In genomic region chr20:24862606-24863005, GRCh38 we compare ENCODE assay signal across 19 cellular contexts.
"Had no signal": no experiment of that assay in that cellular context is flagged by ENCODE, and none has a peak within 500 bp of the region (broad histone marks: within the 10 kb centered on the region; RNA-seq: fewer than 3 reads in every experiment).

No MANE protein-coding gene starts in this region.

- H3K27ac ChIP-seq: RWPE1 had no signal

- ATAC-seq: Panc1, PC-3 had no signal

- H3K9ac ChIP-seq: SK-N-SH had no signal

- H3K4me2 ChIP-seq: SK-N-SH had no signal

- DNase-seq: KBM-7; MG63; NCI-H1092; NCI-H1436; NCI-H187; NCI-H2029; NCI-H2081 treated with DMSO at 0.1 percent for 48 hours; NCI-H2171; NCI-H226; NCI-H526 treated with DMSO at 0.1 percent for 48 hours; NCI-H748 treated with DMSO at 0.1 percent for 48 hours; NK-92 treated with Interleukin-12 subunit alpha and Interleukin-12 subunit beta, amount 100 ng/mL, for 24 hours; PC-3; SHP77; SK-N-SH; SW 1271; T-helper 1 cell had no signal

- H3K4me3 ChIP-seq: MG63 had no signal

- H3K36me3 ChIP-seq: MG63 had no signal

- H3K9me3 ChIP-seq: MG63, SK-N-SH had no signal

- H3K27me3 ChIP-seq: MG63 had no signal
